Comparison of ENCODE assay signal across 1 cellular context in genomic region chr13:77309254-77309653, GRCh38.
TF ChIP-seq lines count a peak whose summit lies in the region.

No MANE protein-coding gene starts in this region.

TF ChIP-seq in GM23338, 12 proteins besides CTCF, POLR2A, EP300 and RAD21 (continued from another document):
- TF ChIP-seq ZNF462 (CRISPR knock-in tag; IDR thresholded peaks at IDR 0.05) (no peak), EZH2 (IDR thresholded peaks at IDR 0.05; ENCODE audit: low read depth, unreplicated experiment) (no peak), EZH2phosphoT487 (IDR thresholded peaks at IDR 0.05; ENCODE audit: unreplicated experiment) (no peak), STAT1 (IDR thresholded peaks at IDR 0.05; ENCODE audit: unreplicated experiment) (no peak), CREB1 (CRISPR knock-in tag; IDR thresholded peaks at IDR 0.05; ENCODE audit: low read depth) (no peak), REST (IDR thresholded peaks at IDR 0.05; ENCODE audit: unreplicated experiment) (no peak)
